ENCODE assay signal across 11 cellular contexts in the genomic region with DNA sequence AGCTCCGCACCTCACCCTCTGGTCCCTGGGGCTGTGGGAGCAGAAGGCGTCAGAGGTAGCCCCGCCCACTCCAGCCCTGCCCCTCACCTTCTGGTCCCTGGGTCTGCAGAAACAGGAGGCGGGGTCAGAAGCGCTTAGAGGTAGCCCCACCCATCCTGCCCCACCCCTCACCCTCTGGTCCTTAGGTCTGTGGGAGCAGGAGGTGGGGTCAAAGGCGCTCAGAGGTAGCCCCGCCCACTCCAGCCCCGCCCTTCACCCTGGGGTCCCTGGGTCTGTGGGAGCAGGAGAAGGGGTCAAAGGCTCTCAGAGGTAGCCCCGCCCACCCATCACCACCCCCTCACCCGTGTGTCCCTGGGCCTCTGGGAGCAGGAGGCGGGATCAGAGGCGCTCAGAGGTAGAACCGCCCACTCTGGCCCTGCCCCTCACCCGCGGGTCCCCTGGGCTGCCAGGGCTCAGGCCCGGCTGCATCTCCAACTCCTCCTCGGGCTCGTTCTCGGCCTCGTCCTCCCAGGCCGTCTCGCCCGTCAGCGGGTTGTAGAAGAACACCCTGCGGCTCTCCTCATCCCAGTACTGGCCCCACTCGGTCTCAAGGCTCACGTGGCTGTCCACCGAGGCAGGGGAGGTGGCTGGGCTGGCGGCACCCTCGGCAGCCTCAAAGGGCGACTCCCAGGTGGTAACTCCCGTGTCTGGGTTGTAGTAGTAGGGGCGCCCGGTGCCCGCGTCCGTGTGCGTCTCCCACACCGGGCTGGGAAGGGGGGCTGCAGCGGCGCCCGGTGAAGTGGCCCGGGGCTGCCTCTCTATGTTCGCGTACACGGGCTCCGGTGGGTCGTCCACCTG. TPM values are rescaled to one million over a fixed set of nuclear protein-coding genes. Genes with fewer than 3 reads are reported as not detected.
DNase-seq lines count a peak whose midpoint lies in the region; ATAC-seq and TF ChIP-seq lines count a peak whose summit lies in the region.
"Had no signal": no experiment of that assay in that cellular context is flagged by ENCODE, and none has a peak within 500 bp of the region (broad histone marks: within the 10 kb centered on the region; RNA-seq: fewer than 3 reads in every experiment).

No MANE protein-coding gene starts in this region.

- no peak for TF ChIP-seq CTCF in Panc1 (IDR thresholded peaks at IDR 0.05)
- no peak for TF ChIP-seq CTCF in retinal pigment epithelial cell (conservative IDR thresholded peaks at IDR 0.05; ENCODE audit: low read depth, low read length)

- no peak overlapping the region for H3K27ac ChIP-seq in GM23248
- no peak overlapping the region for H3K27ac ChIP-seq in Panc1 (ENCODE audit: low read length)
- H3K27ac ChIP-seq: sigmoid colon, SJSA1 had no signal

- H3K9me2 ChIP-seq in GM23248 (ENCODE audit: insufficient read depth): no peaks in the 10 kb centered on the region

- no peaks in the 10 kb centered on the region for H3K4me1 ChIP-seq in GM23248 (ENCODE audit: insufficient read depth)
- H3K4me1 ChIP-seq in Panc1 (ENCODE audit: control insufficient read depth, insufficient read depth, low read length): peaks cover 8% of the 10 kb centered on the region
- H3K4me1 ChIP-seq: SJSA1 had no signal

- H3K9me3 ChIP-seq in GM23248 (ENCODE audit: low read depth): no peaks in the 10 kb centered on the region
- no peaks in the 10 kb centered on the region for H3K9me3 ChIP-seq in Panc1 (ENCODE audit: control insufficient read depth, insufficient read depth, low read depth, low read length)
- H3K9me3 ChIP-seq: esophagus squamous epithelium, sigmoid colon, SJSA1 had no signal

- no peak overlapping the region; the same call in 1 of the 2 replicates for H3K9ac ChIP-seq in GM23248

- H3K4me2 ChIP-seq in GM23248 (ENCODE audit: unreplicated experiment): no peak overlapping the region

- CTCF ChIA-PET in Panc1 (lab: Charles Lee): no interaction called here

- POLR2A ChIA-PET in Panc1 (lab: Charles Lee): no interaction called here

- H3K79me2 ChIP-seq in GM23248 (ENCODE audit: insufficient read depth): no peaks in the 10 kb centered on the region

- ATAC-seq in Panc1: peak; percentile 69
- no peak for ATAC-seq in GM19455 (IDR thresholded peaks at IDR 0.05; ENCODE audit: unreplicated experiment)
- ATAC-seq in GM21515 (IDR thresholded peaks at IDR 0.05; ENCODE audit: unreplicated experiment): no peak
- no peak for ATAC-seq in GM21717 (IDR thresholded peaks at IDR 0.05; ENCODE audit: unreplicated experiment)

- in situ Hi-C loops in GM23248 (cut with MboI): no loop called here
- in situ Hi-C loops in Panc1 (cut with HindIII; ENCODE audit: low pct_unique_long_range_greater_than_20kb, low sequenced_read_pairs): no loop called here

- no TSS peak for BruUV-seq in Panc1 (replicated peaks; lab: Mats Ljungman, UMichigan)

- no peaks in the 10 kb centered on the region for H3K36me3 ChIP-seq in GM23248 (ENCODE audit: low read depth)
- H3K36me3 ChIP-seq in Panc1 (ENCODE audit: control insufficient read depth, insufficient read depth, low read length): no peaks in the 10 kb centered on the region
- H3K36me3 ChIP-seq: sigmoid colon, SJSA1 had no signal

- H3K4me3 ChIP-seq in GM23248 (peak overlapping the region; percentile 51), Panc1 (ENCODE audit: low read depth in 2 of 2, low read length in 2 of 2) (no peak overlapping the region), retinal pigment epithelial cell (ENCODE audit: low read length) (peak overlapping the region; percentile 49)
- H3K4me3 ChIP-seq: SJSA1 had no signal

- intact Hi-C loops in Panc1 (cut with micrococcal nuclease; ENCODE audit: unreplicated experiment): no loop called here

- H3K27me3 ChIP-seq in GM23248 (replicated peaks; ENCODE audit: insufficient read depth) (0 out of 2 replicates have a peak, but pooled peaks cover 6% of the 10 kb centered on the region), Panc1 (ENCODE audit: control insufficient read depth, insufficient read depth, low read length) (no peaks in the 10 kb centered on the region)
- H3K27me3 ChIP-seq: esophagus squamous epithelium had no signal

- no peaks in the 10 kb centered on the region for H3F3A ChIP-seq in GM23248 (ENCODE audit: insufficient read depth)

- WGBS in GM23248 (ENCODE audit: low coverage in 1 of 2, low lambda C conversion rate in 2 of 2, missing lambda C conversion rate in 2 of 2), 2 experiments: 22 to 25% methylated on average over 35 to 38 of the region's 48 CpGs

- DNase-seq in GM23248 (peak; percentile 40), Panc1 (ENCODE audit: low read depth, low spot score) (no peak), iPS DF 4.7 (ENCODE audit: extremely low read depth, low spot score) (peak; percentile 93), retinal pigment epithelial cell (ENCODE audit: low read depth) (no peak), NOMO-1 (lab: John Stamatoyannopoulos, UW; ENCODE audit: unreplicated experiment in 2 of 2) (no peak)
- DNase-seq: esophagus squamous epithelium, sigmoid colon had no signal

- H2AFZ ChIP-seq in GM23248: peak overlapping the region; percentile 71

- no peaks in the 10 kb centered on the region for H4K20me1 ChIP-seq in GM23248 (ENCODE audit: insufficient read depth)

RNA-seq across cellular contexts. Expression of a gene that starts 27.2 kb away (rescaled TPM):
- total RNA-seq in GM23248 (2014; rRNA removed; shearing (Covaris generic)): 1.3 and 3.4 TPM in 2 replicates
- 0.33 and 0.59 TPM in 2 replicates for polyA plus RNA-seq in GM23248 (2016; fragmentation: Nextera tagmentation; extraction: Ambion mirVana)
- 39.2 TPM for total RNA-seq in Panc1 (2021; ENCODE audit: unreplicated experiment)
- polyA plus RNA-seq in Panc1 (2012; ENCODE audit: insufficient read length): 41.1 TPM

Comparison
In these comparisons a context has a peak if more than half of its experiments do, and no peak if none do; other contexts are left out.
1. DNase-seq: peak in GM23248 (single experiment) and iPS DF 4.7 (single experiment); none in Panc1 (single experiment), retinal pigment epithelial cell (single experiment) and NOMO-1 (0 of 2).
2. H3K4me3 ChIP-seq: peak in GM23248 (single experiment) and retinal pigment epithelial cell (single experiment); none in Panc1 (0 of 2).